ENCODE assay signal across 8 cellular contexts in genomic region chrX:37846141-37846540, GRCh38. TPM values are rescaled to one million over a fixed set of nuclear protein-coding genes. Genes with fewer than 3 reads are reported as not detected.
DNase-seq lines count a peak whose midpoint lies in the region; ATAC-seq and TF ChIP-seq lines count a peak whose summit lies in the region.

No MANE protein-coding gene starts in this region.

- peak overlapping the region; percentile 78 for H3K4me3 Mint-ChIP-seq in activated T-cell treated with anti-CD3 and anti-CD28 coated beads, Interleukin-2, amount 50 U/mL, for 4 hours
- peak overlapping the region; percentile 79 for H3K4me3 Mint-ChIP-seq in activated naive CD8-positive, alpha-beta T cell treated with anti-CD3 and anti-CD28 coated beads, Interleukin-2, amount 10 ng/mL, durations not matched to agents 7 days and 5 days

- POLR2A ChIA-PET in activated naive CD8-positive, alpha-beta T cell treated with anti-CD3 and anti-CD28 coated beads, Interleukin-2, amount 10 ng/mL, durations not matched to agents 7 days and 5 days (lab: Charles Lee) = interaction anchor here (1.1 kb wide), 1 partner anchor 22 kb away, joined by 3 read pairs; no protein-coding TSS in a partner anchor

- no peak for TF ChIP-seq CTCF in suprapubic skin (IDR thresholded peaks at IDR 0.05)

- H3K27ac Mint-ChIP-seq in activated naive CD8-positive, alpha-beta T cell treated with anti-CD3 and anti-CD28 coated beads, Interleukin-2, amount 10 ng/mL, durations not matched to agents 7 days and 5 days = peak overlapping the region; percentile 78

- H3K9me3 ChIP-seq in suprapubic skin = no peaks in the 10 kb centered on the region

- no peak for TF ChIP-seq EP300 in suprapubic skin (IDR thresholded peaks at IDR 0.05)

- peak overlapping the region; percentile 74 for H3K4me3 ChIP-seq in suprapubic skin

- no peak for DNase-seq in activated T-cell treated with anti-CD3 and anti-CD28 coated beads, Interleukin-2, amount 50 U/mL, for 4 hours
- no peak for DNase-seq in activated T-cell treated with anti-CD3 and anti-CD28 coated beads, Interleukin-2, amount 50 U/mL, for 48 hours
- DNase-seq in activated naive CD8-positive, alpha-beta T cell treated with anti-CD3 and anti-CD28 coated beads, Interleukin-2, amount 10 ng/mL, durations not matched to agents 7 days and 5 days = no peak
- DNase-seq in glomerular visceral epithelial cell (ENCODE audit: extremely low spot score) (peak; percentile 4), suprapubic skin (ENCODE audit: low spot score in 2 of 2) (no peak), ecto neural progenitor cell (ENCODE audit: low spot score) (no peak)

- no peaks in the 10 kb centered on the region for H3K27me3 ChIP-seq in suprapubic skin

- no peaks in the 10 kb centered on the region for H3K9me3 Mint-ChIP-seq in activated T-cell treated with anti-CD3 and anti-CD28 coated beads, Interleukin-2, amount 50 U/mL, for 4 hours
- no peaks in the 10 kb centered on the region for H3K9me3 Mint-ChIP-seq in activated naive CD8-positive, alpha-beta T cell treated with anti-CD3 and anti-CD28 coated beads, Interleukin-2, amount 10 ng/mL, durations not matched to agents 7 days and 5 days

- no peak for TF ChIP-seq POLR2A in suprapubic skin (IDR thresholded peaks at IDR 0.05)
- TF ChIP-seq POLR2A in GM18505 (IDR thresholded peaks at IDR 0.05; ENCODE audit: borderline replicate concordance, extremely low read depth, insufficient read depth, insufficient read length) = no peak

- peaks cover 2% of the 10 kb centered on the region for H3K36me3 Mint-ChIP-seq in activated T-cell treated with anti-CD3 and anti-CD28 coated beads, Interleukin-2, amount 50 U/mL, for 4 hours (ENCODE audit: insufficient read depth)
- peaks cover 2% of the 10 kb centered on the region for H3K36me3 Mint-ChIP-seq in activated naive CD8-positive, alpha-beta T cell treated with anti-CD3 and anti-CD28 coated beads, Interleukin-2, amount 10 ng/mL, durations not matched to agents 7 days and 5 days

- H3K36me3 ChIP-seq in suprapubic skin = no peaks in the 10 kb centered on the region

- no peaks in the 10 kb centered on the region for H3K27me3 Mint-ChIP-seq in activated T-cell treated with anti-CD3 and anti-CD28 coated beads, Interleukin-2, amount 50 U/mL, for 4 hours (ENCODE audit: low read depth)
- H3K27me3 Mint-ChIP-seq in activated naive CD8-positive, alpha-beta T cell treated with anti-CD3 and anti-CD28 coated beads, Interleukin-2, amount 10 ng/mL, durations not matched to agents 7 days and 5 days = no peaks in the 10 kb centered on the region

- no peak overlapping the region for H3K27ac ChIP-seq in suprapubic skin

- no peaks in the 10 kb centered on the region for H3K4me1 ChIP-seq in suprapubic skin

- 75% methylated on average over 3 of the region's 3 CpGs for WGBS in suprapubic skin

- ATAC-seq in activated T-cell treated with anti-CD3 and anti-CD28 coated beads, Interleukin-2, amount 50 U/mL, for 4 hours = peak; percentile 55 to 57
- peak; percentile 49 for ATAC-seq in activated naive CD8-positive, alpha-beta T cell treated with anti-CD3 and anti-CD28 coated beads, Interleukin-2, amount 10 ng/mL, durations not matched to agents 7 days and 5 days (ENCODE audit: low read depth)
- ATAC-seq in GM18505 (IDR thresholded peaks at IDR 0.05; ENCODE audit: unreplicated experiment) (no peak), HG03039 (IDR thresholded peaks at IDR 0.05; ENCODE audit: unreplicated experiment) (no peak)

- H3K4me1 Mint-ChIP-seq in activated T-cell treated with anti-CD3 and anti-CD28 coated beads, Interleukin-2, amount 50 U/mL, for 4 hours (ENCODE audit: low read depth) = peaks cover 29% of the 10 kb centered on the region
- peaks cover 7% of the 10 kb centered on the region for H3K4me1 Mint-ChIP-seq in activated naive CD8-positive, alpha-beta T cell treated with anti-CD3 and anti-CD28 coated beads, Interleukin-2, amount 10 ng/mL, durations not matched to agents 7 days and 5 days

RNA-seq across cellular contexts. Expression of gene DYNLT3, which starts 1.2 kb away (rescaled TPM):
- 10 to 100 TPM; 10.0 to 14.9 (median 11.5) TPM for total RNA-seq in activated T-cell treated with anti-CD3 and anti-CD28 coated beads, Interleukin-2, amount 50 U/mL, for 4 hours
- total RNA-seq in activated naive CD8-positive, alpha-beta T cell treated with anti-CD3 and anti-CD28 coated beads, Interleukin-2, amount 10 ng/mL, durations not matched to agents 7 days and 5 days = 10 to 100 TPM; 26.8 to 27.5 TPM
- 10 to 100 TPM; 10.5 to 16.9 (median 11.1) TPM for total RNA-seq in suprapubic skin

Comparison
In these comparisons a context has a peak if more than half of its experiments do, and no peak if none do; other contexts are left out.
1. ATAC-seq: peak in activated T-cell treated with anti-CD3 and anti-CD28 coated beads, Interleukin-2, amount 50 U/mL, for 4 hours (2 of 2) and activated naive CD8-positive, alpha-beta T cell treated with anti-CD3 and anti-CD28 coated beads, Interleukin-2, amount 10 ng/mL, durations not matched to agents 7 days and 5 days (single experiment); none in GM18505 (single experiment) and HG03039 (single experiment).